ENCODE assay signal across 31 cellular contexts in the genomic region with DNA sequence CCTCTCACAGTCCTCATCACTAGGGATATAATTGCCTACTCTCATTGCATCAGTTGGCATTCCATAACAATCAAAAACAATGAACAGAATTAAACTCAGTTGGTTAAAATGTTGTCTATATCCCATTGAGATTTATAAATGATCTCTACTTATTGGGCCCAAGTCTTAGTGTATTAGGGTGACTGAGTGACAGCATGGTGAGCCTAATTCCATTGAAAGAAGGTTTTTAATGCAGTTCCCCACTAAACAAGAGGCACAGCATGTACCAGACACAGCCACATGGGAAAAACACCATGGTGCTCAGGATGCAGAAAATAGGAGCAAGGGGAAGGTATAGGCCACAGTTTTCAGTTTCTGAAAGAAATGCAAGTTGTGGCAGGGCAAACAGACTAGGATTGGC.
"Had no signal": no experiment of that assay in that cellular context is flagged by ENCODE, and none has a peak within 500 bp of the region (broad histone marks: within the 10 kb centered on the region; RNA-seq: fewer than 3 reads in every experiment).

No MANE protein-coding gene starts in this region.

- H3K36me3 ChIP-seq: ascending aorta had no signal

- H3K4me3 ChIP-seq: ascending aorta, body of pancreas, PC-9, SK-N-MC had no signal

- H3K36me3 Mint-ChIP-seq: activated naive CD4-positive, alpha-beta T cell treated with anti-CD3 and anti-CD28 coated beads, Interleukin-2, amount 50 U/mL, for 24 hours; activated naive CD8-positive, alpha-beta T cell treated with anti-CD3 and anti-CD28 coated beads, Interleukin-2, amount 10 ng/mL, durations not matched to agents 7 days and 5 days had no signal

- H3K27me3 ChIP-seq: ascending aorta, body of pancreas had no signal

- H3K4me3 Mint-ChIP-seq: activated CD4-positive, alpha-beta T cell treated with anti-CD3 and anti-CD28 coated beads, Interleukin-2, amount 10 ng/mL, durations not matched to agents 24 days and 14 days; activated CD8-positive, alpha-beta T cell treated with anti-CD3 and anti-CD28 coated beads for 36 hours; activated naive CD4-positive, alpha-beta T cell treated with anti-CD3 and anti-CD28 coated beads, Interleukin-2, amount 50 U/mL, for 24 hours; activated naive CD8-positive, alpha-beta T cell treated with anti-CD3 and anti-CD28 coated beads, Interleukin-2, amount 10 ng/mL, durations not matched to agents 7 days and 5 days; activated T-cell treated with anti-CD3 and anti-CD28 coated beads, Interleukin-2, amount 50 U/mL, for 24 hours had no signal

- FAIRE-seq: RCC 7860, TTC549 had no signal

- H3K27ac ChIP-seq: ascending aorta, body of pancreas, PC-9, RWPE1, SK-N-MC had no signal

- H3K9me3 Mint-ChIP-seq: activated naive CD4-positive, alpha-beta T cell treated with anti-CD3 and anti-CD28 coated beads, Interleukin-2, amount 50 U/mL, for 24 hours had no signal

- H3K4me1 ChIP-seq: ascending aorta, body of pancreas had no signal

- H3K4me2 ChIP-seq: PC-9 had no signal

- ATAC-seq: activated CD8-positive, alpha-beta T cell treated with anti-CD3 and anti-CD28 coated beads for 36 hours; body of pancreas had no signal

- H3K27ac Mint-ChIP-seq: activated CD4-positive, alpha-beta T cell treated with anti-CD3 and anti-CD28 coated beads, Interleukin-2, amount 10 ng/mL, durations not matched to agents 24 days and 14 days; activated CD8-positive, alpha-beta T cell treated with anti-CD3 and anti-CD28 coated beads for 36 hours; activated naive CD4-positive, alpha-beta T cell treated with anti-CD3 and anti-CD28 coated beads, Interleukin-2, amount 50 U/mL, for 24 hours; activated naive CD8-positive, alpha-beta T cell treated with anti-CD3 and anti-CD28 coated beads, Interleukin-2, amount 10 ng/mL, durations not matched to agents 7 days and 5 days; activated T-cell treated with anti-CD3 and anti-CD28 coated beads, Interleukin-2, amount 50 U/mL, for 24 hours; activated T-helper 2 cell treated with anti-CD3 and anti-CD28 coated beads, Interferon-gamma antibody, Interleukin-2, Interleukin-4, amounts not matched to agents 10 μg/mL and 5 μg/mL and 100 μg/mL, durations not matched to agents 14 hours and 24 hours and 36 hours had no signal

- H3K4me1 Mint-ChIP-seq: activated CD4-positive, alpha-beta T cell treated with anti-CD3 and anti-CD28 coated beads, Interleukin-2, amount 10 ng/mL, durations not matched to agents 24 days and 14 days; activated naive CD4-positive, alpha-beta T cell treated with anti-CD3 and anti-CD28 coated beads, Interleukin-2, amount 50 U/mL, for 24 hours; activated naive CD8-positive, alpha-beta T cell treated with anti-CD3 and anti-CD28 coated beads, Interleukin-2, amount 10 ng/mL, durations not matched to agents 7 days and 5 days had no signal

- DNase-seq: activated CD4-positive, alpha-beta T cell treated with anti-CD3 and anti-CD28 coated beads, Interleukin-2, amount 10 ng/mL, durations not matched to agents 24 days and 14 days; activated CD4-positive, alpha-beta T cell treated with anti-CD3 and anti-CD28 coated beads, Interleukin-2, amount 50 U/mL, for 4 hours; activated CD8-positive, alpha-beta T cell treated with anti-CD3 and anti-CD28 coated beads for 36 hours; activated gamma-delta T cell; activated naive CD4-positive, alpha-beta T cell treated with Interleukin-2 at 50 U/mL for 16 hours; activated naive CD8-positive, alpha-beta T cell treated with anti-CD3 and anti-CD28 coated beads, Interleukin-2, amount 10 ng/mL, durations not matched to agents 7 days and 5 days; activated T-cell treated with anti-CD3 and anti-CD28 coated beads, Interleukin-2, amount 50 U/mL, for 24 hours; amygdala; body of pancreas; central memory CD4-positive, alpha-beta T cell; KG1; NCI-H1092 treated with DMSO at 0.1 percent for 48 hours; NCI-H1417; NCI-H146; NCI-H187; NCI-H2029 treated with DMSO at 0.1 percent for 48 hours; NCI-H2107; NCI-H2171; NCI-H510A; NCI-H526; NCI-H748 treated with DMSO at 0.1 percent for 48 hours; NK-92 treated with Interleukin-12 subunit alpha and Interleukin-12 subunit beta, amount 100 ng/mL, for 24 hours; Right ventricle myocardium superior had no signal

- H2AFZ ChIP-seq: PC-9 had no signal
